Comparison of ENCODE assay signal across 13 cellular contexts in genomic region chr21:45846373-45847160, GRCh38.
DNase-seq lines count a peak whose midpoint lies in the region; ATAC-seq, FAIRE-seq and TF ChIP-seq lines count a peak whose summit lies in the region.
"Had no signal": no experiment of that assay in that cellular context is flagged by ENCODE, and none has a peak within 500 bp of the region (broad histone marks: within the 10 kb centered on the region; RNA-seq: fewer than 3 reads in every experiment).

No MANE protein-coding gene starts in this region.

- peaks cover 41 to 89% of the 10 kb centered on the region in 2 donors for H3K27me3 Mint-ChIP-seq in effector memory CD8-positive, alpha-beta T cell

- no peak overlapping the region for H3K4me3 ChIP-seq in sigmoid colon
- H3K4me3 ChIP-seq: ovary had no signal

- no peak for TF ChIP-seq POLR2A in sigmoid colon (IDR thresholded peaks at IDR 0.05)

- H3K27me3 ChIP-seq in sigmoid colon = no peaks in the 10 kb centered on the region
- H3K27me3 ChIP-seq: ovary had no signal

- DNase-seq in GM18507 (ENCODE audit: extremely low spot score, insufficient read length, low read depth) (no peak), cerebellar nuclear complex (lab: John Stamatoyannopoulos, UW) (peak; percentile 69 to 80), left ventricle myocardium superior (peak; percentile 67), sigmoid colon (peak; percentile 92), iPS-NIHi7 (ENCODE audit: extremely low spot score) (no peak), amniotic stem cell (lab: John Stamatoyannopoulos, UW) (no peak)
- DNase-seq in effector memory CD8-positive, alpha-beta T cell = no peak
- DNase-seq: activated CD8-positive, alpha-beta memory T cell treated with anti-CD3 and anti-CD28 coated beads, Interleukin-2, amount 50 U/mL, for 48 hours; NCI-H1417; NCI-H526 had no signal

- H3K4me1 Mint-ChIP-seq in effector memory CD8-positive, alpha-beta T cell (ENCODE audit: low read depth in 2 of 2) = no peaks in the 10 kb centered on the region

- TF ChIP-seq EP300 in sigmoid colon (IDR thresholded peaks at IDR 0.05) = peak in 1 of 4 donors; percentile 62

- no peaks in the 10 kb centered on the region for H3K36me3 Mint-ChIP-seq in effector memory CD8-positive, alpha-beta T cell (ENCODE audit: insufficient read depth)

- H3K36me3 ChIP-seq in sigmoid colon = no peaks in the 10 kb centered on the region
- H3K36me3 ChIP-seq: ovary had no signal

- TF ChIP-seq CTCF in sigmoid colon (IDR thresholded peaks at IDR 0.05) = no peak

- no peak overlapping the region for H3K4me3 Mint-ChIP-seq in effector memory CD8-positive, alpha-beta T cell
- H3K4me3 Mint-ChIP-seq: memory B cell had no signal

- ATAC-seq in left ventricle myocardium superior (peak; percentile 95), GM19328 (IDR thresholded peaks at IDR 0.05; ENCODE audit: unreplicated experiment) (no peak)
- no peak for ATAC-seq in effector memory CD8-positive, alpha-beta T cell (replicated peaks)

- intact Hi-C loops in left ventricle myocardium superior (cut with micrococcal nuclease) (no loop called here), sigmoid colon (cut with DNase I) (no loop called here)

- peaks cover 0 to 29% (median 13%) of the 10 kb centered on the region in 4 donors for H3K4me1 ChIP-seq in sigmoid colon

- no peak overlapping the region for H3K27ac Mint-ChIP-seq in effector memory CD8-positive, alpha-beta T cell
- H3K27ac Mint-ChIP-seq: memory B cell had no signal

- peaks cover 0 to under 1% of the 10 kb centered on the region in 2 donors for H3K9me3 Mint-ChIP-seq in effector memory CD8-positive, alpha-beta T cell

- FAIRE-seq in GM18507 (lab: Jason Lieb, UNC) = peak; percentile 67

- 73 to 82% methylated on average over 8 of the region's 8 CpGs for WGBS in sigmoid colon, 2 donors

- H3K27ac ChIP-seq in sigmoid colon = peak overlapping the region in 3 of 4 donors; percentile 28 to 66 (median 50)
- H3K27ac ChIP-seq: ovary had no signal

- no peaks in the 10 kb centered on the region for H3K9me3 ChIP-seq in sigmoid colon
- H3K9me3 ChIP-seq: ovary had no signal

Comparison
In these comparisons a context has a peak if more than half of its experiments do, and no peak if none do; other contexts are left out.
1. DNase-seq: peak in cerebellar nuclear complex (2 of 2), left ventricle myocardium superior (single experiment) and sigmoid colon (single experiment); none in GM18507 (single experiment), effector memory CD8-positive, alpha-beta T cell (0 of 3), iPS-NIHi7 (single experiment) and amniotic stem cell (single experiment).